In genomic region chr12:38142974-38143373, GRCh38 we compare ENCODE assay signal across 21 cellular contexts.
A peak's percentile ranks its signal among the peaks of the same experiment; 100 is the strongest.
DNase-seq lines count a peak whose midpoint lies in the region; ATAC-seq, FAIRE-seq and TF ChIP-seq lines count a peak whose summit lies in the region.
"Had no signal": no experiment of that assay in that cellular context is flagged by ENCODE, and none has a peak within 500 bp of the region (broad histone marks: within the 10 kb centered on the region; RNA-seq: fewer than 3 reads in every experiment).

No MANE protein-coding gene starts in this region.

- H3K36me3 ChIP-seq in MM.1S (replicated peaks; ENCODE audit: insufficient read depth, low read length) (no peaks in the 10 kb centered on the region), body of pancreas (replicated peaks in 1 of 2; ENCODE audit: insufficient read depth in 1 of 2, low read depth in 2 of 2) (no peaks in the 10 kb centered on the region), pancreas (no peaks in the 10 kb centered on the region), tibial nerve (no peaks in the 10 kb centered on the region)
- H3K36me3 ChIP-seq: HAP-1, SJCRH30, transverse colon had no signal

- 58 to 59% methylated on average over 5 of the region's 5 CpGs for WGBS in body of pancreas, 2 donors
- 54 to 58% methylated on average over 5 of the region's 5 CpGs for WGBS in pancreas, 2 donors
- 88% methylated on average over 5 of the region's 5 CpGs for WGBS in tibial nerve, 2 donors

- DNase-seq in DMS 273 (lab: John Stamatoyannopoulos, UW; ENCODE audit: unreplicated experiment) (peak; percentile 18), DMS 273 treated with DMSO at 0.1 percent for 48 hours (lab: John Stamatoyannopoulos, UW) (no peak), MM.1S (no peak), body of pancreas (peak in 1 of 4 donors; percentile 26), pancreas (peak in 1 of 6 donors; percentile 22), HT-29 (ENCODE audit: low spot score) (no peak), tibial nerve (ENCODE audit: low spot score in 2 of 2) (no peak)
- DNase-seq: activated CD4-positive, alpha-beta memory T cell treated with anti-CD3 and anti-CD28 coated beads for 36 hours; activated gamma-delta T cell; activated naive CD8-positive, alpha-beta T cell treated with anti-CD3 and anti-CD28 coated beads, Interleukin-2, amount 50 U/mL, for 24 hours; EL; mesenchymal stem cell; NCI-H1048; NCI-H2029; SJCRH30; stimulated activated CD4-positive, alpha-beta T cell treated with anti-CD3 and anti-CD28 coated beads, Interleukin-4, amount 100 ng/mL, for 4 hours; stimulated activated naive CD8-positive, alpha-beta T cell treated with anti-CD3 and anti-CD28 coated beads, Interleukin-15, amount 100 ng/mL, for 72 hours; T-helper 2 cell; transverse colon had no signal

- no peaks in the 10 kb centered on the region for H3K27me3 ChIP-seq in MM.1S (replicated peaks; ENCODE audit: insufficient read depth, low read length)
- H3K27me3 ChIP-seq in body of pancreas: no peaks in the 10 kb centered on the region
- no peaks in the 10 kb centered on the region for H3K27me3 ChIP-seq in pancreas
- peaks cover 0 to 6% of the 10 kb centered on the region in 2 donors for H3K27me3 ChIP-seq in tibial nerve

- no peak overlapping the region for H2AFZ ChIP-seq in MM.1S (ENCODE audit: low read length)

- H3K4me2 ChIP-seq in MM.1S (ENCODE audit: low read depth, low read length): no peak overlapping the region

- no peak for TF ChIP-seq EP300 in tibial nerve (IDR thresholded peaks at IDR 0.05)

- no peaks in the 10 kb centered on the region for H3K4me1 ChIP-seq in MM.1S (ENCODE audit: low read length)
- peaks cover 11% of the 10 kb centered on the region for H3K4me1 ChIP-seq in body of pancreas
- no peaks in the 10 kb centered on the region for H3K4me1 ChIP-seq in pancreas
- H3K4me1 ChIP-seq in tibial nerve: peaks cover 0 to 10% (median 3%) of the 10 kb centered on the region in 4 donors
- H3K4me1 ChIP-seq: HAP-1, SJCRH30 had no signal

- no peak for FAIRE-seq in pancreas (lab: Jason Lieb, UNC)

- H3K4me3 ChIP-seq in MM.1S (ENCODE audit: low read length) (no peak overlapping the region), body of pancreas (no peak overlapping the region), pancreas (no peak overlapping the region), tibial nerve (no peak overlapping the region)
- H3K4me3 ChIP-seq: HAP-1, SJCRH30, transverse colon had no signal

- H3K9me3 ChIP-seq in MM.1S (replicated peaks; ENCODE audit: insufficient read depth, low read length) (no peaks in the 10 kb centered on the region), body of pancreas (peaks cover 0 to 9% (median 0%) of the 10 kb centered on the region in 3 donors), pancreas (no peaks in the 10 kb centered on the region), tibial nerve (peaks cover 0 to 22% (median 0%) of the 10 kb centered on the region in 4 donors)
- H3K9me3 ChIP-seq: HAP-1, SJCRH30 had no signal

- H3K9ac ChIP-seq in MM.1S (ENCODE audit: low read length): no peak overlapping the region

- no peaks in the 10 kb centered on the region for H3F3A ChIP-seq in MM.1S (ENCODE audit: insufficient read depth, low read length)

- no peaks in the 10 kb centered on the region for H4K20me1 ChIP-seq in MM.1S (ENCODE audit: insufficient read depth, low read length)

- H3K27ac ChIP-seq in MM.1S (ENCODE audit: low read length) (no peak overlapping the region), body of pancreas (no peak overlapping the region), pancreas (no peak overlapping the region), tibial nerve (no peak overlapping the region)
- H3K27ac ChIP-seq: SJCRH30, transverse colon had no signal

- TF ChIP-seq POLR2A in body of pancreas (IDR thresholded peaks at IDR 0.05) (no peak), tibial nerve (IDR thresholded peaks at IDR 0.05) (no peak)

- no peaks in the 10 kb centered on the region for H3K9me2 ChIP-seq in MM.1S (replicated peaks; ENCODE audit: insufficient read depth, low read length)

- TF ChIP-seq CTCF in MM.1S (IDR thresholded peaks at IDR 0.05; ENCODE audit: low read length) (0 out of 2 replicates have a peak, but pooled peaks have one; percentile 3), body of pancreas (IDR thresholded peaks at IDR 0.05) (peak in 5 of 7 experiments; percentile 17 to 55 (median 48)), pancreas (IDR thresholded peaks at IDR 0.05) (peak in 1 of 4 donors; percentile 11), tibial nerve (IDR thresholded peaks at IDR 0.05) (no peak)

- intact Hi-C loops in body of pancreas (cut with DNase I): no loop called here
- intact Hi-C loops in pancreas (cut with DNase I): loop anchor here in 2 of 3 donors (10.0 kb wide), 3 partner anchors 88 to 162 kb away; no protein-coding TSS in a partner anchor

- no peaks in the 10 kb centered on the region for H3K79me2 ChIP-seq in MM.1S (ENCODE audit: low read length)

- ATAC-seq in body of pancreas (no peak), pancreas (peak in 3 of 4 donors; percentile 26 to 34 (median 28)), HG02588 (IDR thresholded peaks at IDR 0.05; ENCODE audit: unreplicated experiment) (no peak)
- ATAC-seq: activated naive CD8-positive, alpha-beta T cell treated with anti-CD3 and anti-CD28 coated beads, Interleukin-2, amount 50 U/mL, for 24 hours; stimulated activated naive CD8-positive, alpha-beta T cell treated with anti-CD3 and anti-CD28 coated beads, Interleukin-15, amount 100 ng/mL, for 72 hours had no signal

Comparison
In these comparisons a context has a peak if more than half of its experiments do, and no peak if none do; other contexts are left out.
1. CTCF ChIP-seq: peak in MM.1S (single experiment) and body of pancreas (5 of 7); none in tibial nerve (0 of 5).
2. ATAC-seq: peak in pancreas (3 of 4); none in body of pancreas (single experiment) and HG02588 (single experiment).